In the genomic region with DNA sequence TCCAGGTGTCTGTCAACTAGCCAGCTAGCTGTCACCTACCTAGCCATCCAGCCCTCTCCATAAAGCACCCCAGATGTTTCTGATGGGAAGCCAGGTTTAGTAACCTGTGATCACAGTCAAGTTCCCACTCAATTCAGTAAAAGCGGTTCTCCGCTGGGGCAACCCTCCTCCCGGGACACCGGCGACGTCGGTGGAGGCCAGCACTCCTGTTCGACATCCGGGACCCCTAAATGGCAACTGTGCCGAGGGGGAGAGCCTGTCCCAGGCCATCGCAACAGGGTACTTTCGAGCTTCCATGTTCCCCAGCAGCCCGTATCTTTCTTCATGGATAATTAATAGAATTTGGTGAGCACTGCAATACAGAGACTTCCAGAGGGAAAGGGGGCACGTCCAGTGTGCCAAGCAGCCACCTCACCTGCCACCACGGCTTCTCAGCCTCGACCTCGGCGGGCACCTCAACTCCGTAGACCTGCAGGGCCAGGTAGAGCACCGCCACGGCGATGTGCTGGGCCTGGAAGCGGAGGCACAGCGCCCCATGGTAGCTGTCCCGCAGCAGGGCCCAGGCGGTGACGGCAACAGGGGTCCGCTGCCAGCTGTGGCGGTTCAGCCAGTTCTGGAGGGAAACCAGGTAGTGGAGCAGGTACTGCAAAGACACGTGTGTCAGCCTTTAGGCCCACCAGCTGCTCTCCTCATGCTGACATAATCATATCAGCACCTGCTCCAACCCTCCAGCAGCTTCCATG, we compare ENCODE assay signal across 15 cellular contexts. TPM values are rescaled to one million over a fixed set of nuclear protein-coding genes. Genes with fewer than 3 reads are reported as not detected.
DNase-seq lines count a peak whose midpoint lies in the region; ATAC-seq and TF ChIP-seq lines count a peak whose summit lies in the region.
"Had no signal": no experiment of that assay in that cellular context is flagged by ENCODE, and none has a peak within 500 bp of the region (broad histone marks: within the 10 kb centered on the region; RNA-seq: fewer than 3 reads in every experiment).

No MANE protein-coding gene starts in this region.

- peaks cover 48% of the 10 kb centered on the region for H3K36me3 Mint-ChIP-seq in MCF 10A (ENCODE audit: insufficient read depth, unreplicated experiment)
- H3K36me3 Mint-ChIP-seq in stimulated activated memory B cell treated with anti-CD40 and anti-IgM and Interleukin-4, amounts not matched to agents 10 μg/mL and 1 μg/mL and 100 μg/mL, for 72 hours: peaks cover 34% of the 10 kb centered on the region

- no peaks in the 10 kb centered on the region for H3K9me3 Mint-ChIP-seq in MCF 10A (ENCODE audit: unreplicated experiment)
- no peaks in the 10 kb centered on the region for H3K9me3 Mint-ChIP-seq in stimulated activated memory B cell treated with anti-CD40 and anti-IgM and Interleukin-4, amounts not matched to agents 10 μg/mL and 1 μg/mL and 100 μg/mL, for 72 hours
- H3K9me3 Mint-ChIP-seq: CD4-positive, CD25-positive, alpha-beta regulatory T cell; HFFc6 had no signal

- no peak overlapping the region for H2AFZ ChIP-seq in OCI-LY1 (ENCODE audit: low read length)

- H3K4me3 ChIP-seq in breast epithelium (no peak overlapping the region), OCI-LY1 (ENCODE audit: low read depth, low read length, poor library complexity, severe bottlenecking) (no peak overlapping the region)

- H3K4me3 Mint-ChIP-seq in MCF 10A (ENCODE audit: unreplicated experiment): no peak overlapping the region
- no peak overlapping the region for H3K4me3 Mint-ChIP-seq in stimulated activated memory B cell treated with anti-CD40 and anti-IgM and Interleukin-4, amounts not matched to agents 10 μg/mL and 1 μg/mL and 100 μg/mL, for 72 hours
- H3K4me3 Mint-ChIP-seq: CD4-positive, CD25-positive, alpha-beta regulatory T cell; HFFc6 had no signal

- no peak overlapping the region for H3K4me2 ChIP-seq in OCI-LY1 (ENCODE audit: low read length)

- no peaks in the 10 kb centered on the region for H3K36me3 ChIP-seq in breast epithelium
- H3K36me3 ChIP-seq in OCI-LY1 (ENCODE audit: insufficient read depth, low read length): peaks cover 18% of the 10 kb centered on the region
- H3K36me3 ChIP-seq: BE2C had no signal

- CTCF ChIA-PET in MCF 10A (lab: Yijun Ruan, JAX): interaction anchor here (0.6 to 0.7 kb wide), 2 partner anchors 30 to 651 kb away, joined by 3 read pairs; no protein-coding TSS in a partner anchor

- TF ChIP-seq CTCF in MCF 10A (IDR thresholded peaks at IDR 0.05; ENCODE audit: unreplicated experiment): no peak
- no peak for TF ChIP-seq CTCF in breast epithelium (IDR thresholded peaks at IDR 0.05)
- TF ChIP-seq CTCF in OCI-LY1 (IDR thresholded peaks at IDR 0.05; ENCODE audit: low read length): no peak

- H3K27me3 Mint-ChIP-seq in MCF 10A (ENCODE audit: insufficient read depth, unreplicated experiment): no peaks in the 10 kb centered on the region
- no peaks in the 10 kb centered on the region for H3K27me3 Mint-ChIP-seq in stimulated activated memory B cell treated with anti-CD40 and anti-IgM and Interleukin-4, amounts not matched to agents 10 μg/mL and 1 μg/mL and 100 μg/mL, for 72 hours
- H3K27me3 Mint-ChIP-seq: CD4-positive, CD25-positive, alpha-beta regulatory T cell had no signal

- no peak for TF ChIP-seq POLR2A in breast epithelium (IDR thresholded peaks at IDR 0.05)

- DNase-seq in MCF 10A (ENCODE audit: unreplicated experiment) (no peak), breast epithelium (ENCODE audit: low spot score in 2 of 2) (no peak), putamen (ENCODE audit: low spot score) (no peak), SKM-1 treated with dmso at 0.1 percent for 144 hours (lab: John Stamatoyannopoulos, UW; ENCODE audit: unreplicated experiment) (no peak)
- DNase-seq in activated CD4-positive, alpha-beta T cell treated with anti-CD3 and anti-CD28 coated beads, Interleukin-2, amount 50 U/mL, for 48 hours: no peak
- DNase-seq: Caco-2; CD4-positive, CD25-positive, alpha-beta regulatory T cell; H7; HFFc6; KBM-7; NCI-H187 had no signal

- no peaks in the 10 kb centered on the region for H4K20me1 ChIP-seq in OCI-LY1 (ENCODE audit: insufficient read depth, low read length)

- peak overlapping the region; percentile 46 for H3K27ac Mint-ChIP-seq in MCF 10A (ENCODE audit: low read depth, unreplicated experiment)
- H3K27ac Mint-ChIP-seq in stimulated activated memory B cell treated with anti-CD40 and anti-IgM and Interleukin-4, amounts not matched to agents 10 μg/mL and 1 μg/mL and 100 μg/mL, for 72 hours: peak overlapping the region; percentile 32
- H3K27ac Mint-ChIP-seq: HFFc6 had no signal

- H3K27ac ChIP-seq in breast epithelium: no peak overlapping the region
- H3K27ac ChIP-seq in OCI-LY1 (ENCODE audit: low read depth, low read length, poor library complexity, severe bottlenecking): peak overlapping the region; percentile 57
- peak overlapping the region; percentile 31 for H3K27ac ChIP-seq in layer of hippocampus (ENCODE audit: low read depth, low read length)

- no peaks in the 10 kb centered on the region for H3F3A ChIP-seq in OCI-LY1 (ENCODE audit: insufficient read depth, low read length)

- H3K27me3 ChIP-seq in breast epithelium: peaks cover 0 to 52% of the 10 kb centered on the region in 2 donors
- no peaks in the 10 kb centered on the region for H3K27me3 ChIP-seq in OCI-LY1 (ENCODE audit: insufficient read depth, low read length)
- no peaks in the 10 kb centered on the region for H3K27me3 ChIP-seq in layer of hippocampus (ENCODE audit: control insufficient read depth, insufficient read depth, low read length)
- H3K27me3 ChIP-seq: BE2C had no signal

- no peak for ATAC-seq in stimulated activated memory B cell treated with anti-CD40 and anti-IgM and Interleukin-4, amounts not matched to agents 10 μg/mL and 1 μg/mL and 100 μg/mL, for 72 hours

- no TSS peak for BruUV-seq in MCF 10A (replicated peaks; lab: Mats Ljungman, UMichigan)

- POLR2A ChIA-PET in MCF 10A (lab: Yijun Ruan, JAX): interaction anchor here (0.6 kb wide), 1 partner anchor 124 kb away, joined by 3 read pairs; no protein-coding TSS in a partner anchor

- H3K9me3 ChIP-seq in breast epithelium (no peaks in the 10 kb centered on the region), OCI-LY1 (ENCODE audit: low read length) (no peaks in the 10 kb centered on the region)
- H3K9me3 ChIP-seq: BE2C, Caco-2 had no signal

- H3K4me1 Mint-ChIP-seq in MCF 10A (ENCODE audit: insufficient read depth, unreplicated experiment): no peaks in the 10 kb centered on the region
- peaks cover 47% of the 10 kb centered on the region for H3K4me1 Mint-ChIP-seq in stimulated activated memory B cell treated with anti-CD40 and anti-IgM and Interleukin-4, amounts not matched to agents 10 μg/mL and 1 μg/mL and 100 μg/mL, for 72 hours

- no peaks in the 10 kb centered on the region for H3K79me2 ChIP-seq in OCI-LY1 (ENCODE audit: insufficient read depth, low read length)

- H3K9ac ChIP-seq in OCI-LY1 (ENCODE audit: low read length): no peak overlapping the region

- H3K4me1 ChIP-seq in breast epithelium: no peaks in the 10 kb centered on the region
- H3K4me1 ChIP-seq in OCI-LY1 (ENCODE audit: insufficient read depth, low read length, severe bottlenecking): peaks cover 22% of the 10 kb centered on the region
- H3K4me1 ChIP-seq: BE2C, Caco-2 had no signal

- no peaks in the 10 kb centered on the region for H3K9me2 ChIP-seq in OCI-LY1 (ENCODE audit: low read depth, low read length)

- intact Hi-C loops in MCF 10A (cut with micrococcal nuclease) (no loop called here), breast epithelium (cut with DNase I; ENCODE audit: low total_unique reads) (no loop called here)

RNA-seq across cellular contexts. Expression of a gene that starts 6.7 kb away (rescaled TPM):
- 20.9 and 21.7 TPM in 2 replicates for total RNA-seq in MCF 10A (2022)
- total RNA-seq in breast epithelium: 10 to 100 TPM; 23.9 to 42.6 (median 39.7) TPM

RNA-seq across cellular contexts. Expression of a gene that starts 54.7 kb away (rescaled TPM):
- not detected in 2 replicates for total RNA-seq in MCF 10A (2022)
- under 1 TPM in 2 of 3 donors, not detected in 1; 0.33 to 0.73 TPM for total RNA-seq in breast epithelium
- total RNA-seq: CD4-positive, CD25-positive, alpha-beta regulatory T cell; HFFc6 had no signal

Comparison
In these comparisons a context has a peak if more than half of its experiments do, and no peak if none do; other contexts are left out.
1. H3K27ac ChIP-seq: peak in OCI-LY1 (single experiment) and layer of hippocampus (single experiment); none in breast epithelium (0 of 2).